Comparison of ENCODE assay signal across 11 cellular contexts in the genomic region with DNA sequence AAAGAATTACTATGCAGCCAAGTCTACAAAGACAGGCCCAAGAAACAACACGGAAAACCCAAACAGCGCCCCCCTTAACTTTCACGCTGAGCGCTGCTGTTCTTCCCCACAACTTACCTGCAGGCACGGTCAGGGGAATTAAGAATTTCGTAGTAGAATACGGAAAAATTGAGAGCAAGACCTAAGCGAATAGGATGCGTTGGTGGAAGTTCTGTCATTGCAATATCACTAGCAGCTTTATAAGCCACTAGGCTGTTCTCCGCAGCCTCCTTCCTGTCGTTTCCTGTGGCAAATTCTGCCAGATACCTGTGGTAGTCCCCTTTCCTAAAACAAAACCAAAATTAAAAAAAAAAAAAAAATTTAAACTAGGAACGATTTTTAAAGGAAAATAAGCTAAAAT. TPM values are rescaled to one million over a fixed set of nuclear protein-coding genes. Genes with fewer than 3 reads are reported as not detected.
DNase-seq lines count a peak whose midpoint lies in the region; ATAC-seq and TF ChIP-seq lines count a peak whose summit lies in the region.
"Had no signal": no experiment of that assay in that cellular context is flagged by ENCODE, and none has a peak within 500 bp of the region (broad histone marks: within the 10 kb centered on the region; RNA-seq: fewer than 3 reads in every experiment).

No MANE protein-coding gene starts in this region.

- peak overlapping the region; percentile 76 for H3K27ac Mint-ChIP-seq in CD4-positive, alpha-beta T cell
- peak overlapping the region in 2 of 3 donors; percentile 76 to 95 for H3K27ac Mint-ChIP-seq in IgD-negative memory B cell
- H3K27ac Mint-ChIP-seq in activated naive CD8-positive, alpha-beta T cell treated with anti-CD3 and anti-CD28 coated beads, Interleukin-2, amount 50 U/mL, for 24 hours, result peak overlapping the region; percentile 88

- H3K4me1 ChIP-seq in trophoblast cell (ENCODE audit: control insufficient read depth in 1 of 2, insufficient read depth in 2 of 2, low read length in 2 of 2), result no peaks in the 10 kb centered on the region

- H3K9ac ChIP-seq in trophoblast cell (ENCODE audit: low read length), result no peak overlapping the region

- H3K27me3 Mint-ChIP-seq in CD4-positive, alpha-beta T cell, result no peaks in the 10 kb centered on the region
- no peaks in the 10 kb centered on the region for H3K27me3 Mint-ChIP-seq in IgD-negative memory B cell
- no peaks in the 10 kb centered on the region for H3K27me3 Mint-ChIP-seq in activated naive CD8-positive, alpha-beta T cell treated with anti-CD3 and anti-CD28 coated beads, Interleukin-2, amount 50 U/mL, for 24 hours

- H3K14ac ChIP-seq in trophoblast cell (ENCODE audit: low read length), result no peak overlapping the region

- no peak overlapping the region for H2AK5ac ChIP-seq in trophoblast cell (ENCODE audit: low read length)

- H3K36me3 Mint-ChIP-seq in CD4-positive, alpha-beta T cell (ENCODE audit: low read depth), result peaks cover 69% of the 10 kb centered on the region
- peaks cover 2% of the 10 kb centered on the region for H3K36me3 Mint-ChIP-seq in IgD-negative memory B cell
- H3K36me3 Mint-ChIP-seq in activated naive CD8-positive, alpha-beta T cell treated with anti-CD3 and anti-CD28 coated beads, Interleukin-2, amount 50 U/mL, for 24 hours (ENCODE audit: low read depth), result peaks cover 45% of the 10 kb centered on the region

- peaks cover 34 to 49% of the 10 kb centered on the region in 2 experiments for H3K36me3 ChIP-seq in trophoblast cell (ENCODE audit: control insufficient read depth in 1 of 2, insufficient read depth in 2 of 2, low read length in 2 of 2)

- H4K91ac ChIP-seq in trophoblast cell (ENCODE audit: low read depth, low read length), result no peak overlapping the region

- H3K4me3 Mint-ChIP-seq in CD4-positive, alpha-beta T cell, result peak overlapping the region; percentile 17
- H3K4me3 Mint-ChIP-seq in IgD-negative memory B cell, result peak overlapping the region in 2 of 4 donors; percentile 41 to 56
- H3K4me3 Mint-ChIP-seq in activated naive CD8-positive, alpha-beta T cell treated with anti-CD3 and anti-CD28 coated beads, Interleukin-2, amount 50 U/mL, for 24 hours, result peak overlapping the region; percentile 61

- H3K27ac ChIP-seq in CD4-positive, alpha-beta T cell (ENCODE audit: low read depth, low read length), result no peak overlapping the region
- H3K27ac ChIP-seq in trophoblast cell (ENCODE audit: low read depth, low read length), result no peak overlapping the region
- H3K27ac ChIP-seq: foreskin keratinocyte had no signal

- DNase-seq in CD4-positive, alpha-beta T cell, result no peak
- peak; percentile 8 for DNase-seq in activated naive CD8-positive, alpha-beta T cell treated with anti-CD3 and anti-CD28 coated beads, Interleukin-2, amount 50 U/mL, for 24 hours
- DNase-seq in trophoblast cell (no peak), anterior cingulate cortex (lab: John Stamatoyannopoulos, UW) (no peak), putamen (ENCODE audit: low spot score) (no peak), NCI-H345 treated with DMSO at 0.1 percent for 48 hours (lab: John Stamatoyannopoulos, UW; ENCODE audit: unreplicated experiment) (no peak)
- DNase-seq: Calu3, NCI-H1048, NCI-H69 had no signal

- no peak overlapping the region for H3K23ac ChIP-seq in trophoblast cell (ENCODE audit: low read length)

- H2BK5ac ChIP-seq in trophoblast cell (ENCODE audit: low read depth, low read length, poor library complexity), result no peak overlapping the region

- H3K4me2 ChIP-seq in trophoblast cell (ENCODE audit: low read length), result no peak overlapping the region

- H2AFZ ChIP-seq in trophoblast cell (ENCODE audit: insufficient read depth, low read length, poor library complexity), result no peak overlapping the region

- no peaks in the 10 kb centered on the region for H3K9me3 Mint-ChIP-seq in CD4-positive, alpha-beta T cell
- no peaks in the 10 kb centered on the region for H3K9me3 Mint-ChIP-seq in IgD-negative memory B cell
- H3K9me3 Mint-ChIP-seq in activated naive CD8-positive, alpha-beta T cell treated with anti-CD3 and anti-CD28 coated beads, Interleukin-2, amount 50 U/mL, for 24 hours, result no peaks in the 10 kb centered on the region

- peaks cover 6% of the 10 kb centered on the region for H3K79me2 ChIP-seq in trophoblast cell (ENCODE audit: control insufficient read depth, insufficient read depth, low read length, poor library complexity)

- no peak for ATAC-seq in CD4-positive, alpha-beta T cell (ENCODE audit: poor library complexity)
- ATAC-seq in activated naive CD8-positive, alpha-beta T cell treated with anti-CD3 and anti-CD28 coated beads, Interleukin-2, amount 50 U/mL, for 24 hours, result peak; percentile 37
- ATAC-seq: foreskin keratinocyte had no signal

- H3K9me3 ChIP-seq in CD4-positive, alpha-beta T cell (ENCODE audit: control insufficient read depth, low read length), result no peaks in the 10 kb centered on the region
- no peaks in the 10 kb centered on the region for H3K9me3 ChIP-seq in trophoblast cell (ENCODE audit: insufficient read depth, low read depth, low read length)

- no peak overlapping the region for H4K8ac ChIP-seq in trophoblast cell (ENCODE audit: low read depth, low read length)

- peak overlapping the region; percentile 14 for H3K18ac ChIP-seq in trophoblast cell (ENCODE audit: low read length)

- TF ChIP-seq CTCF in CD4-positive, alpha-beta T cell (IDR thresholded peaks at IDR 0.05), result no peak

- CTCF ChIA-PET in CD4-positive, alpha-beta T cell (lab: Charles Lee), result interaction anchor here (0.6 to 2.4 kb wide), 3 partner anchors 28 to 155 kb away, joined by 3 to 16 read pairs (median 6); partner anchors contain the start of gene INPP5K

- H3K4me1 Mint-ChIP-seq in CD4-positive, alpha-beta T cell (ENCODE audit: low read depth), result peaks cover 57% of the 10 kb centered on the region
- H3K4me1 Mint-ChIP-seq in IgD-negative memory B cell, result peaks cover 23 to 29% (median 28%) of the 10 kb centered on the region in 3 donors
- peaks cover 61% of the 10 kb centered on the region for H3K4me1 Mint-ChIP-seq in activated naive CD8-positive, alpha-beta T cell treated with anti-CD3 and anti-CD28 coated beads, Interleukin-2, amount 50 U/mL, for 24 hours

- H3K27me3 ChIP-seq in CD4-positive, alpha-beta T cell (ENCODE audit: control insufficient read depth, insufficient read depth, low read length), result no peaks in the 10 kb centered on the region
- H3K27me3 ChIP-seq in trophoblast cell (ENCODE audit: insufficient read depth, low read length), result no peaks in the 10 kb centered on the region
- H3K27me3 ChIP-seq: foreskin keratinocyte had no signal

- WGBS in trophoblast cell (ENCODE audit: extremely low coverage, insufficient coverage, insufficient read length), result no CpG with 5 or more reads among the region's 12 CpGs

- H2BK12ac ChIP-seq in trophoblast cell (ENCODE audit: low read length), result no peak overlapping the region

- peak overlapping the region; percentile 67 for H3K4ac ChIP-seq in trophoblast cell (ENCODE audit: low read depth, low read length)

- intact Hi-C loops in CD4-positive, alpha-beta T cell (cut with DNase I, micrococcal nuclease), result no loop called here

- POLR2A ChIA-PET in CD4-positive, alpha-beta T cell (lab: Charles Lee), result interaction anchor here (0.7 to 6.7 kb wide), 2 partner anchors 120 to 155 kb away, joined by 4 to 98 read pairs; partner anchors contain the start of gene INPP5K

- H3K79me1 ChIP-seq in trophoblast cell (ENCODE audit: low read length), result no peaks in the 10 kb centered on the region

- no peak overlapping the region for H4K12ac ChIP-seq in trophoblast cell (ENCODE audit: low read depth, low read length)

- no peak overlapping the region for H2BK120ac ChIP-seq in trophoblast cell (ENCODE audit: insufficient read depth, low read length, poor library complexity)

- no peak overlapping the region for H3K4me3 ChIP-seq in trophoblast cell (ENCODE audit: low read depth, low read length)

RNA-seq across cellular contexts. Expression of gene YWHAE, which starts 39.0 kb away (rescaled TPM):
- total RNA-seq in CD4-positive, alpha-beta T cell, result 100 to 1,000 TPM; 116 to 133 TPM
- 54.4 TPM for polyA plus RNA-seq in IgD-negative memory B cell
- 619 and 645 TPM in 2 replicates for polyA plus RNA-seq in trophoblast cell (2013)
